27 cellular contexts compared by ENCODE assay signal in genomic region chr7:148118371-148118770, GRCh38.
"Had no signal": no experiment of that assay in that cellular context is flagged by ENCODE, and none has a peak within 500 bp of the region (broad histone marks: within the 10 kb centered on the region; RNA-seq: fewer than 3 reads in every experiment).

No MANE protein-coding gene starts in this region.

- ATAC-seq: activated CD4-positive, alpha-beta T cell treated with anti-CD3 and anti-CD28 coated beads for 36 hours; activated T-helper 17 cell treated with anti-CD3 and anti-CD28 coated beads, Interleukin-2, amount 50 U/mL, for 72 hours; esophagus mucosa had no signal

- H3K27me3 Mint-ChIP-seq: activated CD4-positive, alpha-beta T cell treated with anti-CD3 and anti-CD28 coated beads, Interleukin-2, amount 10 ng/mL, durations not matched to agents 24 days and 14 days; activated T-cell treated with anti-CD3 and anti-CD28 coated beads, Interleukin-2, amount 50 U/mL, for 24 hours; brain; dendritic cell treated with granulocyte-macrophage colony-stimulating factor and Interleukin-4, amounts not matched to agents 40 ng/mL and 50 ng/mL, for 4 days had no signal

- H3K4me1 ChIP-seq: ascending aorta, breast epithelium had no signal

- H3K4me3 ChIP-seq: ascending aorta, breast epithelium, cardiac muscle cell, coronary artery, dorsolateral prefrontal cortex had no signal

- H3K36me3 ChIP-seq: ascending aorta, breast epithelium, cardiac muscle cell had no signal

- H3K27me3 ChIP-seq: ascending aorta, cardiac muscle cell, dorsolateral prefrontal cortex had no signal

- H3K27ac ChIP-seq: ascending aorta, breast epithelium, cardiac muscle cell, coronary artery, dorsolateral prefrontal cortex had no signal

- H3K36me3 Mint-ChIP-seq: activated CD4-positive, alpha-beta memory T cell treated with anti-CD3 and anti-CD28 coated beads for 36 hours; activated naive CD8-positive, alpha-beta T cell treated with anti-CD3 and anti-CD28 coated beads, Interleukin-2, amount 10 ng/mL, durations not matched to agents 7 days and 5 days had no signal

- H3K4me1 Mint-ChIP-seq: activated CD4-positive, alpha-beta T cell treated with anti-CD3 and anti-CD28 coated beads for 36 hours; activated T-helper 17 cell treated with anti-CD3 and anti-CD28 coated beads, Interleukin-2, amount 50 U/mL, for 72 hours had no signal

- H3K9me3 Mint-ChIP-seq: activated CD4-positive, alpha-beta memory T cell treated with anti-CD3 and anti-CD28 coated beads for 36 hours; activated CD4-positive, alpha-beta T cell treated with anti-CD3 and anti-CD28 coated beads, Interleukin-2, amount 10 ng/mL, durations not matched to agents 24 days and 14 days; activated T-cell treated with anti-CD3 and anti-CD28 coated beads, Interleukin-2, amount 50 U/mL, for 24 hours; activated T-helper 17 cell treated with anti-CD3 and anti-CD28 coated beads, Interleukin-2, amount 50 U/mL, for 72 hours; dendritic cell treated with granulocyte-macrophage colony-stimulating factor and Interleukin-4, amounts not matched to agents 40 ng/mL and 50 ng/mL, for 4 days; endodermal cell had no signal

- H3K4me3 Mint-ChIP-seq: activated CD4-positive, alpha-beta memory T cell treated with anti-CD3 and anti-CD28 coated beads for 36 hours; activated CD4-positive, alpha-beta T cell treated with anti-CD3 and anti-CD28 coated beads for 36 hours; activated CD4-positive, alpha-beta T cell treated with anti-CD3 and anti-CD28 coated beads, Interleukin-2, amount 10 ng/mL, durations not matched to agents 24 days and 14 days; activated naive CD8-positive, alpha-beta T cell treated with anti-CD3 and anti-CD28 coated beads, Interleukin-2, amount 10 ng/mL, durations not matched to agents 7 days and 5 days; activated T-cell treated with anti-CD3 and anti-CD28 coated beads, Interleukin-2, amount 50 U/mL, for 24 hours; activated T-helper 17 cell treated with anti-CD3 and anti-CD28 coated beads, Interleukin-2, amount 50 U/mL, for 72 hours; brain; dendritic cell treated with granulocyte-macrophage colony-stimulating factor and Interleukin-4, amounts not matched to agents 40 ng/mL and 50 ng/mL, for 4 days; endodermal cell had no signal

- DNase-seq: activated CD4-positive, alpha-beta memory T cell treated with anti-CD3 and anti-CD28 coated beads for 36 hours; activated CD4-positive, alpha-beta T cell treated with anti-CD3 and anti-CD28 coated beads for 36 hours; activated CD4-positive, alpha-beta T cell treated with anti-CD3 and anti-CD28 coated beads, Interleukin-2, amount 10 ng/mL, durations not matched to agents 24 days and 14 days; activated CD4-positive, CD25-positive, alpha-beta regulatory T cell; activated CD4-positive, CD25-positive, alpha-beta regulatory T cell treated with anti-CD3 and anti-CD28 coated beads, Interleukin-2, amount 50 U/mL, for 72 hours; activated CD8-positive, alpha-beta memory T cell treated with anti-CD3 and anti-CD28 coated beads, Interleukin-2, amount 50 U/mL, for 48 hours; activated effector memory CD4-positive, alpha-beta T cell treated with Interleukin-2 at 50 U/mL for 16 hours; activated gamma-delta T cell treated with Interleukin-2 at 50 U/mL for 16 hours; activated naive CD4-positive, alpha-beta T cell treated with anti-CD3 and anti-CD28 coated beads, Interleukin-2, amount 50 U/mL, for 16 hours; activated naive CD4-positive, alpha-beta T cell treated with Interleukin-2 at 50 U/mL for 16 hours; activated naive CD8-positive, alpha-beta T cell treated with anti-CD3 and anti-CD28 coated beads, Interleukin-2, amount 10 ng/mL, durations not matched to agents 7 days and 5 days; activated T-cell treated with anti-CD3 and anti-CD28 coated beads for 4 hours; activated T-cell treated with anti-CD3 and anti-CD28 coated beads, Interleukin-2, amount 50 U/mL, for 24 hours; central memory CD4-positive, alpha-beta T cell; dorsolateral prefrontal cortex; effector memory CD4-positive, alpha-beta T cell; endodermal cell; foreskin fibroblast; T-helper 2 cell had no signal

- H3K27ac Mint-ChIP-seq: activated CD4-positive, alpha-beta memory T cell treated with anti-CD3 and anti-CD28 coated beads for 36 hours; activated CD4-positive, alpha-beta T cell treated with anti-CD3 and anti-CD28 coated beads for 36 hours; activated CD4-positive, alpha-beta T cell treated with anti-CD3 and anti-CD28 coated beads, Interleukin-2, amount 10 ng/mL, durations not matched to agents 24 days and 14 days; activated naive CD8-positive, alpha-beta T cell treated with anti-CD3 and anti-CD28 coated beads, Interleukin-2, amount 10 ng/mL, durations not matched to agents 7 days and 5 days; activated T-cell treated with anti-CD3 and anti-CD28 coated beads, Interleukin-2, amount 50 U/mL, for 24 hours; activated T-helper 17 cell treated with anti-CD3 and anti-CD28 coated beads, Interleukin-2, amount 50 U/mL, for 72 hours; dendritic cell treated with granulocyte-macrophage colony-stimulating factor and Interleukin-4, amounts not matched to agents 40 ng/mL and 50 ng/mL, for 4 days; endodermal cell had no signal

- H3K9me3 ChIP-seq: ascending aorta, breast epithelium had no signal
